26 cellular contexts compared by ENCODE assay signal in genomic region chr15:65913631-65914199, GRCh38.
"Had no signal": no experiment of that assay in that cellular context is flagged by ENCODE, and none has a peak within 500 bp of the region (broad histone marks: within the 10 kb centered on the region; RNA-seq: fewer than 3 reads in every experiment).

No MANE protein-coding gene starts in this region.

- H3K36me3 Mint-ChIP-seq: natural killer cell treated with Interleukin-12 subunit alpha and Interleukin-12 subunit beta and Interleukin-15 and Interleukin-18, amount 100 ng/mL, for 72 hours had no signal

- H3K36me3 ChIP-seq: colonic mucosa, pancreas, right atrium auricular region had no signal

- H3K4me3 Mint-ChIP-seq: natural killer cell treated with Interleukin-12 subunit alpha and Interleukin-12 subunit beta and Interleukin-15 and Interleukin-18, amount 100 ng/mL, for 72 hours; neural crest cell; stimulated activated memory B cell treated with anti-CD40 and anti-IgM and Interleukin-4, amounts not matched to agents 10 μg/mL and 1 μg/mL and 100 μg/mL, for 72 hours; type B pancreatic cell had no signal

- DNase-seq: colonic mucosa; dermis blood vessel endothelial cell; effector memory CD4-positive, alpha-beta T cell; foreskin keratinocyte; glutamatergic neuron; heart right ventricle; hippocampal formation; left ventricle myocardium superior; lower lobe of right lung; pancreas; stimulated activated CD4-positive, alpha-beta T cell treated with anti-CD3 and anti-CD28 coated beads, Interleukin-12 subunit alpha, Interleukin-12 subunit beta, amount 100 ng/mL, for 4 hours; stimulated activated CD4-positive, alpha-beta T cell treated with anti-CD3 and anti-CD28 coated beads, Interleukin-4, amount 100 ng/mL, for 4 hours; stimulated activated naive CD8-positive, alpha-beta T cell treated with anti-CD3 and anti-CD28 coated beads, Interleukin-15, Interleukin-2, amounts not matched to agents 100 U/mL and 50 U/mL, for 24 hours; substantia nigra; testis; tibial artery had no signal

- H3K27ac ChIP-seq: colonic mucosa, esophagus muscularis mucosa, foreskin keratinocyte, gastroesophageal sphincter, heart right ventricle, lower lobe of right lung, neutrophil, right atrium auricular region, testis, tibial artery had no signal

- H3K4me3 ChIP-seq: colonic mucosa, esophagus muscularis mucosa, gastroesophageal sphincter, heart right ventricle, lower lobe of right lung, pancreas, right atrium auricular region, smooth muscle cell, testis, tibial artery had no signal

- H3K27me3 ChIP-seq: colonic mucosa, esophagus muscularis mucosa, foreskin keratinocyte, gastroesophageal sphincter, heart right ventricle, neutrophil, pancreas, right atrium auricular region, testis, tibial artery had no signal

- H3K27ac Mint-ChIP-seq: natural killer cell treated with Interleukin-12 subunit alpha and Interleukin-12 subunit beta and Interleukin-15 and Interleukin-18, amount 100 ng/mL, for 72 hours; stimulated activated memory B cell treated with anti-CD40 and anti-IgM and Interleukin-4, amounts not matched to agents 10 μg/mL and 1 μg/mL and 100 μg/mL, for 72 hours; type B pancreatic cell had no signal

- ATAC-seq: foreskin keratinocyte; gastroesophageal sphincter; heart right ventricle; left ventricle myocardium superior; lower lobe of right lung; natural killer cell treated with Interleukin-12 subunit alpha and Interleukin-12 subunit beta and Interleukin-15 and Interleukin-18, amount 100 ng/mL, for 72 hours; pancreas; sciatic nerve; stimulated activated memory B cell treated with anti-CD40 and anti-IgM and Interleukin-4, amounts not matched to agents 10 μg/mL and 1 μg/mL and 100 μg/mL, for 72 hours; stimulated activated naive CD8-positive, alpha-beta T cell treated with anti-CD3 and anti-CD28 coated beads, Interleukin-15, Interleukin-2, amounts not matched to agents 100 U/mL and 50 U/mL, for 24 hours had no signal

- H3K4me1 ChIP-seq: colonic mucosa, foreskin keratinocyte, testis had no signal

- H3K27me3 Mint-ChIP-seq: natural killer cell treated with Interleukin-12 subunit alpha and Interleukin-12 subunit beta and Interleukin-15 and Interleukin-18, amount 100 ng/mL, for 72 hours; stimulated activated memory B cell treated with anti-CD40 and anti-IgM and Interleukin-4, amounts not matched to agents 10 μg/mL and 1 μg/mL and 100 μg/mL, for 72 hours; type B pancreatic cell had no signal

- H3K9me3 ChIP-seq: colonic mucosa, esophagus muscularis mucosa, gastroesophageal sphincter, heart right ventricle, lower lobe of right lung, neutrophil, pancreas, right atrium auricular region, testis, tibial artery had no signal

- H3K9me3 Mint-ChIP-seq: natural killer cell treated with Interleukin-12 subunit alpha and Interleukin-12 subunit beta and Interleukin-15 and Interleukin-18, amount 100 ng/mL, for 72 hours; neural crest cell; stimulated activated memory B cell treated with anti-CD40 and anti-IgM and Interleukin-4, amounts not matched to agents 10 μg/mL and 1 μg/mL and 100 μg/mL, for 72 hours; type B pancreatic cell had no signal
